Comparison of ENCODE assay signal across 25 cellular contexts in the genomic region with DNA sequence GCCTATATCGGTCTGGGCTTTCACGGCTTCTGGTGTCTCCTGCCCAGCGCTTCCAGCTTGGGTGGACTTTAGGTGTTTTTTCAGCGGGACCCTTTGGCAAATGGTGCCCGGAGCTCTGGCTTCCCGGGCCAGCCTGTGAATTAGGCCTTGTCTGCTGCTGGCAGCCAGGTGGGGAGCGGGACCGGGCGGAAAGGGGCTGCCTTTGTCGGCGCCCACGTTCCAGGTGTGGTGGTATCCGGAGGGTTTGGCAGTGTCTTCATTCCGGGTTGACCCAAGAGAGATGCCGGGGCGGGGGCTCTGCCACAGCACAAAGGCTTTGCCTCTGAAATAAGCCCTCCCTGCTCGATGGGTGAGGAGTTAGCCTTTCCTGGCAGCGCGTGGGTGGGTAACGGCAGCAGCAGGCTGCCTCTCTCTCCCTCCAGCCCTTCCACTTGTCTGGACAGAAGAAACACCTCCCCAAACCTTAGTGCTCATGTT. TPM values are rescaled to one million over a fixed set of nuclear protein-coding genes. Genes with fewer than 3 reads are reported as not detected.
"Had no signal": no experiment of that assay in that cellular context is flagged by ENCODE, and none has a peak within 500 bp of the region (broad histone marks: within the 10 kb centered on the region; RNA-seq: fewer than 3 reads in every experiment).

No MANE protein-coding gene starts in this region.

- H3K27ac ChIP-seq: dorsolateral prefrontal cortex, neutrophil, pancreas, right lobe of liver, suprapubic skin, transverse colon, upper lobe of right lung, uterus had no signal

- H3K9me3 ChIP-seq: neutrophil, pancreas, right lobe of liver, suprapubic skin, transverse colon, upper lobe of right lung, uterus had no signal

- H3K4me3 ChIP-seq: dorsolateral prefrontal cortex, pancreas, right lobe of liver, suprapubic skin, transverse colon, upper lobe of right lung, uterus had no signal

- ATAC-seq: pancreas; right lobe of liver; stimulated activated naive CD8-positive, alpha-beta T cell treated with anti-CD3 and anti-CD28 coated beads, Interleukin-15, amount 100 ng/mL, for 72 hours had no signal

- H3K36me3 ChIP-seq: neutrophil, pancreas, right lobe of liver, suprapubic skin, transverse colon, upper lobe of right lung, uterus had no signal

- DNase-seq: cerebellar nuclear complex; cortex of kidney; dorsolateral prefrontal cortex; effector CD4-positive, alpha-beta T cell; hypothalamus; immature natural killer cell; islet precursor cell; naive B cell; nephron progenitor cell; small intestine; stimulated activated CD4-positive, alpha-beta T cell treated with anti-CD3 and anti-CD28 coated beads, Interleukin-12 subunit alpha, Interleukin-12 subunit beta, amount 100 ng/mL, for 4 hours; stimulated activated CD4-positive, alpha-beta T cell treated with anti-CD3 and anti-CD28 coated beads, Interleukin-1b, Interleukin-23, amount 100 ng/mL, for 48 hours; stimulated activated CD4-positive, alpha-beta T cell treated with anti-CD3 and anti-CD28 coated beads, Interleukin-4, amount 100 ng/mL, for 1 hour; stimulated activated CD8-positive, alpha-beta memory T cell treated with anti-CD3 and anti-CD28 coated beads, Interleukin-4, amount 100 ng/mL, for 48 hours; stimulated activated naive CD4-positive, alpha-beta T cell; stimulated activated naive CD8-positive, alpha-beta T cell treated with anti-CD3 and anti-CD28 coated beads, Interleukin-15, amount 100 ng/mL, for 72 hours; transverse colon; upper lobe of right lung; uterus had no signal

- H3K4me1 ChIP-seq: pancreas, right lobe of liver, suprapubic skin, transverse colon, upper lobe of right lung, uterus had no signal

- H3K27me3 ChIP-seq: pancreas, right lobe of liver, transverse colon, upper lobe of right lung, uterus had no signal

- FAIRE-seq: frontal cortex, pancreas, small intestine had no signal

RNA-seq across cellular contexts. Expression of gene RFLNA, which starts 9.5 kb away (rescaled TPM):
- total RNA-seq: mesenteric fat pad had no signal
- polyA plus RNA-seq: immature natural killer cell had no signal
